ENCODE assay signal across 7 cellular contexts in genomic region chr1:92291372-92291999, GRCh38. TPM values are rescaled to one million over a fixed set of nuclear protein-coding genes. Genes with fewer than 3 reads are reported as not detected.
A peak's percentile ranks its signal among the peaks of the same experiment; 100 is the strongest.
DNase-seq lines count a peak whose midpoint lies in the region; ATAC-seq, FAIRE-seq and TF ChIP-seq lines count a peak whose summit lies in the region.

No MANE protein-coding gene starts in this region.

- in situ Hi-C loops in SK-MEL-5 (cut with HindIII; ENCODE audit: low pct_unique_long_range_greater_than_20kb, low sequenced_read_pairs): no loop called here

- H3K4me1 ChIP-seq in fibroblast of lung (ENCODE audit: control insufficient read depth, extremely low read depth, insufficient read depth, low read length) (no peaks in the 10 kb centered on the region), pancreas (no peaks in the 10 kb centered on the region)

- FAIRE-seq in pancreas (lab: Jason Lieb, UNC) (peak; percentile 77), GM12891 (lab: Jason Lieb, UNC) (no peak)

- H3K9me3 ChIP-seq in fibroblast of lung (ENCODE audit: control insufficient read depth, insufficient read depth, low read depth, low read length) (no peaks in the 10 kb centered on the region), pancreas (no peaks in the 10 kb centered on the region)

- POLR2A ChIA-PET in GM10248 (lab: Yijun Ruan, JAX): no interaction called here

- no peak overlapping the region for H2AFZ ChIP-seq in fibroblast of lung (ENCODE audit: low read length)

- TF ChIP-seq POLR2A in GM12891 (IDR thresholded peaks at IDR 0.05; ENCODE audit: low read depth, low read length): no peak

- no peak overlapping the region for H3K27ac ChIP-seq in fibroblast of lung (ENCODE audit: insufficient read depth, low read length)
- H3K27ac ChIP-seq in pancreas: no peak overlapping the region

- H3K36me3 ChIP-seq in fibroblast of lung (ENCODE audit: control insufficient read depth, insufficient read depth, low read length) (peaks cover 4% of the 10 kb centered on the region), pancreas (no peaks in the 10 kb centered on the region)

- no peak overlapping the region for H3K9ac ChIP-seq in fibroblast of lung (ENCODE audit: insufficient read depth, low read length)

- H3K79me2 ChIP-seq in fibroblast of lung (ENCODE audit: control insufficient read depth, insufficient read depth, low read length): no peaks in the 10 kb centered on the region

- H4K20me1 ChIP-seq in fibroblast of lung (ENCODE audit: control insufficient read depth, extremely low read depth, insufficient read depth, low read length): no peaks in the 10 kb centered on the region

- H3K27me3 ChIP-seq in fibroblast of lung (ENCODE audit: control insufficient read depth, insufficient read depth, low read length) (no peaks in the 10 kb centered on the region), pancreas (no peaks in the 10 kb centered on the region)

- no peak for DNase-seq in GM10248 (ENCODE audit: extremely low spot score)
- peak; percentile 69 for DNase-seq in LNCaP clone FGC (ENCODE audit: low read depth)
- peak; percentile 78 for DNase-seq in SK-MEL-5 (ENCODE audit: low read depth, low spot score)
- peak; percentile 50 to 82 for DNase-seq in fibroblast of lung (ENCODE audit: low read depth in 2 of 2)
- no peak for DNase-seq in pancreas
- DNase-seq in GM12891 (ENCODE audit: insufficient read length, low spot score): no peak

- intact Hi-C loops in pancreas (cut with DNase I): no loop called here

- TF ChIP-seq CTCF in GM10248 (IDR thresholded peaks at IDR 0.05; ENCODE audit: control extremely low read depth, extremely low read depth, low read depth, missing control alignments) (peak; percentile 71), LNCaP clone FGC (IDR thresholded peaks at IDR 0.05; ENCODE audit: control insufficient read depth, extremely low read depth, insufficient read depth) (peak; percentile 81), fibroblast of lung (conservative IDR thresholded peaks at IDR 0.05 in 1 of 2, IDR thresholded peaks at IDR 0.05 in 1 of 2; ENCODE audit: low read depth in 1 of 2, low read length in 2 of 2) (peak; percentile 75 to 85), pancreas (IDR thresholded peaks at IDR 0.05) (peak in 3 of 4 donors; percentile 27 to 33 (median 32))

- H3K4me2 ChIP-seq in fibroblast of lung (ENCODE audit: extremely low read depth, insufficient read depth, low read length): no peak overlapping the region

- H3K4me3 ChIP-seq in LNCaP clone FGC (ENCODE audit: low read depth, low read length) (no peak overlapping the region), fibroblast of lung (replicated peaks in 1 of 4; ENCODE audit: control extremely low read depth in 1 of 4, insufficient read depth in 1 of 4, low read depth in 3 of 4, low read length in 4 of 4) (no peak overlapping the region), pancreas (no peak overlapping the region)

- WGBS in pancreas, 2 donors: 11 to 16% methylated on average over 3 of the region's 3 CpGs

- ATAC-seq in pancreas (peak in 3 of 4 donors; percentile 51 to 70 (median 69)), GM18861 (IDR thresholded peaks at IDR 0.05; ENCODE audit: unreplicated experiment) (no peak)

- CTCF ChIA-PET in GM10248 (lab: Yijun Ruan, JAX): interaction anchor here (0.6 to 2.1 kb wide), 15 partner anchors 10 to 1008 kb away, joined by 3 to 10 read pairs (median 3); no protein-coding TSS in a partner anchor

TF ChIP-seq in GM12891, 5 proteins besides CTCF, POLR2A, EP300 and RAD21:
- TF ChIP-seq TAF1 (IDR thresholded peaks at IDR 0.05; ENCODE audit: low read depth, low read length) (no peak), PAX5 (IDR thresholded peaks at IDR 0.05; ENCODE audit: insufficient read depth, low read length, severe bottlenecking) (no peak), POU2F2 (IDR thresholded peaks at IDR 0.05; ENCODE audit: low read depth, low read length) (no peak), POLR2AphosphoS5 (IDR thresholded peaks at IDR 0.05; ENCODE audit: low read depth, low read length) (no peak), SPI1 (IDR thresholded peaks at IDR 0.05; ENCODE audit: low read depth, low read length) (no peak)
TF ChIP-seq in GM12891: peak in this region for 0.

RNA-seq across cellular contexts. Expression of gene GLMN, which starts 7.3 kb away (rescaled TPM):
- 13.6 and 14.3 TPM in 2 replicates for total RNA-seq in SK-MEL-5 (2014; rRNA removed; shearing (Covaris generic))
- 4.8 and 5.2 TPM in 2 replicates for polyA plus RNA-seq in SK-MEL-5 (2015; cell fraction: cytosol; rRNA removed)
- polyA plus RNA-seq in SK-MEL-5 (2015; cell fraction: nucleus; rRNA removed): 29.6 and 38.6 TPM in 2 replicates
- 7.8 and 8.7 TPM in 2 replicates for total RNA-seq in fibroblast of lung
- polyA plus RNA-seq in fibroblast of lung: 8.1 and 9.1 TPM in 2 replicates
- polyA plus RNA-seq in fibroblast of lung (2012): 7.7 and 7.9 TPM in 2 replicates
- polyA minus RNA-seq in fibroblast of lung (ENCODE audit: low replicate concordance): not detected in 2 replicates
- total RNA-seq in pancreas: 1 to 10 TPM; 1.7 to 3.6 (median 2.3) TPM
- 10 to 100 TPM in 1 of 2 donors, 1 to 10 TPM in 1; 7.4 to 10.4 TPM for polyA plus RNA-seq in pancreas
- polyA plus RNA-seq in GM12891 (2012; ENCODE audit: low read depth, missing spikeins): 8.4 TPM

RNA-seq across cellular contexts. Expression of gene RPAP2, which starts 7.4 kb away (rescaled TPM):
- total RNA-seq in SK-MEL-5 (2014; rRNA removed; shearing (Covaris generic)): 22.6 TPM in 2 replicates
- 9.7 and 12.3 TPM in 2 replicates for polyA plus RNA-seq in SK-MEL-5 (2015; cell fraction: cytosol; rRNA removed)
- 12.1 and 26.7 TPM in 2 replicates for polyA plus RNA-seq in SK-MEL-5 (2015; cell fraction: nucleus; rRNA removed)
- total RNA-seq in fibroblast of lung: 5.4 and 5.6 TPM in 2 replicates
- polyA plus RNA-seq in fibroblast of lung: 13.0 and 13.3 TPM in 2 replicates
- 8.3 and 9.5 TPM in 2 replicates for polyA plus RNA-seq in fibroblast of lung (2012)
- 0.82 and 2.1 TPM in 2 replicates for polyA minus RNA-seq in fibroblast of lung (ENCODE audit: low replicate concordance)
- 10 to 100 TPM; 13.7 to 18.2 (median 16.8) TPM for total RNA-seq in pancreas
- polyA plus RNA-seq in pancreas: 1 to 10 TPM; 3.0 to 5.5 TPM
- polyA plus RNA-seq in GM12891 (2012; ENCODE audit: low read depth, missing spikeins): 10.4 TPM

Comparison
In these comparisons a context has a peak if more than half of its experiments do, and no peak if none do; other contexts are left out.
1. DNase-seq: peak in LNCaP clone FGC (single experiment), SK-MEL-5 (single experiment) and fibroblast of lung (2 of 2); none in GM10248 (single experiment), pancreas (0 of 6) and GM12891 (single experiment).
2. Peak in every context shown above with its lines, with median percentiles within 50 percentile points of each other: CTCF ChIP-seq.